Comparison of ENCODE assay signal across 1 cellular context in genomic region chr1:205429742-205430464, GRCh38.
TF ChIP-seq lines count a peak whose summit lies in the region.

No MANE protein-coding gene starts in this region.

TF ChIP-seq in HepG2, 621 proteins besides CTCF, POLR2A, EP300 and RAD21:
- no peak for TF ChIP-seq ATF5 (CRISPR knock-in tag; IDR thresholded peaks at IDR 0.05; ENCODE audit: low read depth)
- TF ChIP-seq TAF15 (IDR thresholded peaks at IDR 0.05; ENCODE audit: low read depth, low read length, poor library complexity, severe bottlenecking): no peak
- TF ChIP-seq ZNF761 (CRISPR knock-in tag; conservative IDR thresholded peaks at IDR 0.05): no peak
- TF ChIP-seq TFDP1 (CRISPR knock-in tag; IDR thresholded peaks at IDR 0.05; ENCODE audit: borderline replicate concordance): no peak
- no peak for TF ChIP-seq ZNF891 (CRISPR knock-in tag; IDR thresholded peaks at IDR 0.05)
- TF ChIP-seq NFE2L1 (CRISPR knock-in tag; IDR thresholded peaks at IDR 0.05; ENCODE audit: borderline replicate concordance): no peak
- no peak for TF ChIP-seq HOXA3 (CRISPR knock-in tag; IDR thresholded peaks at IDR 0.05)
- no peak for TF ChIP-seq HCFC1 (IDR thresholded peaks at IDR 0.05; ENCODE audit: low read depth, low read length)
- TF ChIP-seq CAMTA2 (CRISPR knock-in tag; IDR thresholded peaks at IDR 0.05; ENCODE audit: borderline replicate concordance): no peak
- TF ChIP-seq ZKSCAN5 (CRISPR knock-in tag; IDR thresholded peaks at IDR 0.05): no peak
